6 cellular contexts compared by ENCODE assay signal in genomic region chr20:63276956-63277355, GRCh38. TPM values are rescaled to one million over a fixed set of nuclear protein-coding genes. Genes with fewer than 3 reads are reported as not detected.
"Had no signal": no experiment of that assay in that cellular context is flagged by ENCODE, and none has a peak within 500 bp of the region (broad histone marks: within the 10 kb centered on the region; RNA-seq: fewer than 3 reads in every experiment).

No MANE protein-coding gene starts in this region.

- H3K9me3 Mint-ChIP-seq: GM23338, H9 had no signal

- ATAC-seq: GM23338, K562 had no signal

- H3K27ac Mint-ChIP-seq: GM23338, H9 had no signal

- H3K4me3 Mint-ChIP-seq: GM23338, H9 had no signal

- DNase-seq: H9, HCEC 1CT, IMR-90 had no signal

- H3K4me3 ChIP-seq: GM23338, K562 had no signal

RNA-seq across cellular contexts. Expression of gene COL20A1, which starts 16.0 kb away (rescaled TPM):
- total RNA-seq: IMR-90, K562 had no signal
- polyA plus RNA-seq: IMR-90, K562 had no signal

RNA-seq across cellular contexts. Expression of gene NKAIN4, which starts 22.7 kb away (rescaled TPM):
- total RNA-seq: HT-29, IMR-90, K562 had no signal
- polyA plus RNA-seq: IMR-90, K562 had no signal

RNA-seq across cellular contexts. Expression of gene BIRC7, which starts 41.3 kb away (rescaled TPM):
- total RNA-seq: H9, IMR-90 had no signal
- polyA plus RNA-seq: IMR-90 had no signal
